In the genomic region with DNA sequence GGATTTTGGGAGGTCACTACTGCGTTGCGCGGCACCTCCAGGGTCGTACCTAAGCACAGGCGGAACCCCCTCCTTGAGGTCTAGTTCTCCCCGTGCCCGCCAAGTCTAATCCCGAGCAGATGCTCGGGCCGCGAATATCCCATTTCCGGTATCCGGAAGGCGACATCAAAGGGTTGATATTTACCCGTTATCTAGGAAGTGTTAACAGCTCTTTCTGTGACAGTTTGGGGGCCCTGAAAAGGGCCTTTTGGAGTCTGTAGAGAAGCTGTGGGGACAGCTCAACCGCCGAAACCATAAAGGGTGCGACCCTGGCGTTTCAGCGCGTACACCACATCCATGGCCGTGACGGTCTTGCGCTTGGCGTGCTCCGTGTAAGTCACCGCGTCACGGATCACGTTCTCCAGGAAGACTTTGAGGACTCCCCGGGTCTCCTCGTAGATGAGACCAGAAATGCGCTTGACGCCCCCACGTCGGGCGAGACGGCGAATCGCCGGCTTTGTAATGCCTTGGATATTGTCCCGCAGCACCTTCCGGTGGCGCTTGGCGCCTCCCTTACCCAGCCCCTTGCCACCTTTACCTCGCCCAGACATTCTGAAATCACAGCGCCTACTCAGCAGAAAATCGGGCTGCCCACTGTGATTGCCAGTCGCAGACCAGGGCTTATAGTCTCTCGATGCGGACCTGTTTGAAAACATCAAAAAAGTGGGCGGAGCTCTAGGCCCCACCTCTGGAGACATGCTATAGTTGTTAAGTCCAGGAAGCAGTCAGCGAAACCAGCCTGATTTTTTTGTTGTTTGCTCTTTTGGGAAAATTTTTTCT, we compare ENCODE assay signal across 1 cellular context.
TF ChIP-seq lines count a peak whose summit lies in the region.

No MANE protein-coding gene starts in this region.

TF ChIP-seq in HepG2, 621 proteins besides CTCF, POLR2A, EP300 and RAD21 (continued from another document and continues in another):
- TF ChIP-seq, protein P1, sequence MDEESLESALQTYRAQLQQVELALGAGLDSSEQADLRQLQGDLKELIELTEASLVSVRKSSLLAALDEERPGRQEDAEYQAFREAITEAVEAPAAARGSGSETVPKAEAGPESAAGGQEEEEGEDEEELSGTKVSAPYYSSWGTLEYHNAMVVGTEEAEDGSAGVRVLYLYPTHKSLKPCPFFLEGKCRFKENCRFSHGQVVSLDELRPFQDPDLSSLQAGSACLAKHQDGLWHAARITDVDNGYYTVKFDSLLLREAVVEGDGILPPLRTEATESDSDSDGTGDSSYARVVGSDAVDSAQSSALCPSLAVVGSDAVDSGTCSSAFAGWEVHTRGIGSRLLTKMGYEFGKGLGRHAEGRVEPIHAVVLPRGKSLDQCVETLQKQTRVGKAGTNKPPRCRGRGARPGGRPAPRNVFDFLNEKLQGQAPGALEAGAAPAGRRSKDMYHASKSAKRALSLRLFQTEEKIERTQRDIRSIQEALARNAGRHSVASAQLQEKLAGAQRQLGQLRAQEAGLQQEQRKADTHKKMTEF (CRISPR knock-in tag; IDR thresholded peaks at IDR 0.05), result peak; percentile 66; the same call in 1 of the 2 replicates
- TF ChIP-seq, protein P2, sequence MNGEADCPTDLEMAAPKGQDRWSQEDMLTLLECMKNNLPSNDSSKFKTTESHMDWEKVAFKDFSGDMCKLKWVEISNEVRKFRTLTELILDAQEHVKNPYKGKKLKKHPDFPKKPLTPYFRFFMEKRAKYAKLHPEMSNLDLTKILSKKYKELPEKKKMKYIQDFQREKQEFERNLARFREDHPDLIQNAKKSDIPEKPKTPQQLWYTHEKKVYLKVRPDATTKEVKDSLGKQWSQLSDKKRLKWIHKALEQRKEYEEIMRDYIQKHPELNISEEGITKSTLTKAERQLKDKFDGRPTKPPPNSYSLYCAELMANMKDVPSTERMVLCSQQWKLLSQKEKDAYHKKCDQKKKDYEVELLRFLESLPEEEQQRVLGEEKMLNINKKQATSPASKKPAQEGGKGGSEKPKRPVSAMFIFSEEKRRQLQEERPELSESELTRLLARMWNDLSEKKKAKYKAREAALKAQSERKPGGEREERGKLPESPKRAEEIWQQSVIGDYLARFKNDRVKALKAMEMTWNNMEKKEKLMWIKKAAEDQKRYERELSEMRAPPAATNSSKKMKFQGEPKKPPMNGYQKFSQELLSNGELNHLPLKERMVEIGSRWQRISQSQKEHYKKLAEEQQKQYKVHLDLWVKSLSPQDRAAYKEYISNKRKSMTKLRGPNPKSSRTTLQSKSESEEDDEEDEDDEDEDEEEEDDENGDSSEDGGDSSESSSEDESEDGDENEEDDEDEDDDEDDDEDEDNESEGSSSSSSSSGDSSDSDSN (CRISPR knock-in tag; IDR thresholded peaks at IDR 0.05), result peak; percentile 21; the same call in 1 of the 2 replicates
- TF ChIP-seq THYN1 (CRISPR knock-in tag; IDR thresholded peaks at IDR 0.05; ENCODE audit: borderline replicate concordance, low read depth) (no peak), ARNT2 (CRISPR knock-in tag; IDR thresholded peaks at IDR 0.05; ENCODE audit: low read depth) (no peak), KAT2B (IDR thresholded peaks at IDR 0.05; ENCODE audit: borderline replicate concordance, low read depth, low read length) (no peak), STAT5B (CRISPR knock-in tag; IDR thresholded peaks at IDR 0.05) (no peak), ZC3H4 (CRISPR knock-in tag; IDR thresholded peaks at IDR 0.05; ENCODE audit: borderline replicate concordance) (peak; percentile 58; the same call in 1 of the 2 replicates), SSRP1 (CRISPR knock-in tag; IDR thresholded peaks at IDR 0.05) (no peak), MTERF4 (CRISPR knock-in tag; IDR thresholded peaks at IDR 0.05) (peak; percentile 66; the same call in 1 of the 2 replicates), GLI4 (CRISPR knock-in tag; IDR thresholded peaks at IDR 0.05; ENCODE audit: borderline replicate concordance) (0 out of 2 replicates have a peak, but pooled peaks have one; percentile 66), DBP (CRISPR knock-in tag; IDR thresholded peaks at IDR 0.05; ENCODE audit: not compliant biosample characterization) (peak; percentile 51), ZNF747 (CRISPR knock-in tag; IDR thresholded peaks at IDR 0.05; ENCODE audit: borderline replicate concordance) (no peak; the same call in 1 of the 2 replicates), STAG1 (CRISPR knock-in tag; IDR thresholded peaks at IDR 0.05) (no peak), SRSF4 (IDR thresholded peaks at IDR 0.05; ENCODE audit: low read depth, low read length, poor library complexity, severe bottlenecking) (no peak), FIP1L1 (IDR thresholded peaks at IDR 0.05; ENCODE audit: borderline replicate concordance, insufficient read depth, low read depth, low read length) (peak; percentile 93; the same call in 1 of the 2 replicates), HES4 (CRISPR knock-in tag; IDR thresholded peaks at IDR 0.05; ENCODE audit: borderline replicate concordance) (0 out of 2 replicates have a peak, but pooled peaks have one; percentile 60), IRF9 (CRISPR knock-in tag; IDR thresholded peaks at IDR 0.05; ENCODE audit: borderline replicate concordance) (no peak), NFKBIZ (CRISPR knock-in tag; IDR thresholded peaks at IDR 0.05) (no peak)
- TF ChIP-seq, protein P3, sequence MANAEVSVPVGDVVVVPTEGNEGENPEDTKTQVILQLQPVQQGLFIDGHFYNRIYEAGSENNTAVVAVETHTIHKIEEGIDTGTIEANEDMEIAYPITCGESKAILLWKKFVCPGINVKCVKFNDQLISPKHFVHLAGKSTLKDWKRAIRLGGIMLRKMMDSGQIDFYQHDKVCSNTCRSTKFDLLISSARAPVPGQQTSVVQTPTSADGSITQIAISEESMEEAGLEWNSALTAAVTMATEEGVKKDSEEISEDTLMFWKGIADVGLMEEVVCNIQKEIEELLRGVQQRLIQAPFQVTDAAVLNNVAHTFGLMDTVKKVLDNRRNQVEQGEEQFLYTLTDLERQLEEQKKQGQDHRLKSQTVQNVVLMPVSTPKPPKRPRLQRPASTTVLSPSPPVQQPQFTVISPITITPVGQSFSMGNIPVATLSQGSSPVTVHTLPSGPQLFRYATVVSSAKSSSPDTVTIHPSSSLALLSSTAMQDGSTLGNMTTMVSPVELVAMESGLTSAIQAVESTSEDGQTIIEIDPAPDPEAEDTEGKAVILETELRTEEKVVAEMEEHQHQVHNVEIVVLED (CRISPR knock-in tag; IDR thresholded peaks at IDR 0.05; ENCODE audit: borderline replicate concordance), result no peak
- TF ChIP-seq, protein P4, sequence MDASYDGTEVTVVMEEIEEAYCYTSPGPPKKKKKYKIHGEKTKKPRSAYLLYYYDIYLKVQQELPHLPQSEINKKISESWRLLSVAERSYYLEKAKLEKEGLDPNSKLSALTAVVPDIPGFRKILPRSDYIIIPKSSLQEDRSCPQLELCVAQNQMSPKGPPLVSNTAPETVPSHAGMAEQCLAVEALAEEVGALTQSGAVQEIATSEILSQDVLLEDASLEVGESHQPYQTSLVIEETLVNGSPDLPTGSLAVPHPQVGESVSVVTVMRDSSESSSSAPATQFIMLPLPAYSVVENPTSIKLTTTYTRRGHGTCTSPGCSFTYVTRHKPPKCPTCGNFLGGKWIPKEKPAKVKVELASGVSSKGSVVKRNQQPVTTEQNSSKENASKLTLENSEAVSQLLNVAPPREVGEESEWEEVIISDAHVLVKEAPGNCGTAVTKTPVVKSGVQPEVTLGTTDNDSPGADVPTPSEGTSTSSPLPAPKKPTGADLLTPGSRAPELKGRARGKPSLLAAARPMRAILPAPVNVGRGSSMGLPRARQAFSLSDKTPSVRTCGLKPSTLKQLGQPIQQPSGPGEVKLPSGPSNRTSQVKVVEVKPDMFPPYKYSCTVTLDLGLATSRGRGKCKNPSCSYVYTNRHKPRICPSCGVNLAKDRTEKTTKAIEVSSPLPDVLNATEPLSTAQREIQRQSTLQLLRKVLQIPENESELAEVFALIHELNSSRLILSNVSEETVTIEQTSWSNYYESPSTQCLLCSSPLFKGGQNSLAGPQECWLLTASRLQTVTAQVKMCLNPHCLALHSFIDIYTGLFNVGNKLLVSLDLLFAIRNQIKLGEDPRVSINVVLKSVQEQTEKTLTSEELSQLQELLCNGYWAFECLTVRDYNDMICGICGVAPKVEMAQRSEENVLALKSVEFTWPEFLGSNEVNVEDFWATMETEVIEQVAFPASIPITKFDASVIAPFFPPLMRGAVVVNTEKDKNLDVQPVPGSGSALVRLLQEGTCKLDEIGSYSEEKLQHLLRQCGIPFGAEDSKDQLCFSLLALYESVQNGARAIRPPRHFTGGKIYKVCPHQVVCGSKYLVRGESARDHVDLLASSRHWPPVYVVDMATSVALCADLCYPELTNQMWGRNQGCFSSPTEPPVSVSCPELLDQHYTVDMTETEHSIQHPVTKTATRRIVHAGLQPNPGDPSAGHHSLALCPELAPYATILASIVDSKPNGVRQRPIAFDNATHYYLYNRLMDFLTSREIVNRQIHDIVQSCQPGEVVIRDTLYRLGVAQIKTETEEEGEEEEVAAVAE (CRISPR knock-in tag; IDR thresholded peaks at IDR 0.05; ENCODE audit: borderline replicate concordance), result 0 out of 2 replicates have a peak, but pooled peaks have one; percentile 2
- TF ChIP-seq, protein P5, sequence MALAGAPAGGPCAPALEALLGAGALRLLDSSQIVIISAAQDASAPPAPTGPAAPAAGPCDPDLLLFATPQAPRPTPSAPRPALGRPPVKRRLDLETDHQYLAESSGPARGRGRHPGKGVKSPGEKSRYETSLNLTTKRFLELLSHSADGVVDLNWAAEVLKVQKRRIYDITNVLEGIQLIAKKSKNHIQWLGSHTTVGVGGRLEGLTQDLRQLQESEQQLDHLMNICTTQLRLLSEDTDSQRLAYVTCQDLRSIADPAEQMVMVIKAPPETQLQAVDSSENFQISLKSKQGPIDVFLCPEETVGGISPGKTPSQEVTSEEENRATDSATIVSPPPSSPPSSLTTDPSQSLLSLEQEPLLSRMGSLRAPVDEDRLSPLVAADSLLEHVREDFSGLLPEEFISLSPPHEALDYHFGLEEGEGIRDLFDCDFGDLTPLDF (CRISPR knock-in tag; IDR thresholded peaks at IDR 0.05), result no peak
- TF ChIP-seq, protein P6, sequence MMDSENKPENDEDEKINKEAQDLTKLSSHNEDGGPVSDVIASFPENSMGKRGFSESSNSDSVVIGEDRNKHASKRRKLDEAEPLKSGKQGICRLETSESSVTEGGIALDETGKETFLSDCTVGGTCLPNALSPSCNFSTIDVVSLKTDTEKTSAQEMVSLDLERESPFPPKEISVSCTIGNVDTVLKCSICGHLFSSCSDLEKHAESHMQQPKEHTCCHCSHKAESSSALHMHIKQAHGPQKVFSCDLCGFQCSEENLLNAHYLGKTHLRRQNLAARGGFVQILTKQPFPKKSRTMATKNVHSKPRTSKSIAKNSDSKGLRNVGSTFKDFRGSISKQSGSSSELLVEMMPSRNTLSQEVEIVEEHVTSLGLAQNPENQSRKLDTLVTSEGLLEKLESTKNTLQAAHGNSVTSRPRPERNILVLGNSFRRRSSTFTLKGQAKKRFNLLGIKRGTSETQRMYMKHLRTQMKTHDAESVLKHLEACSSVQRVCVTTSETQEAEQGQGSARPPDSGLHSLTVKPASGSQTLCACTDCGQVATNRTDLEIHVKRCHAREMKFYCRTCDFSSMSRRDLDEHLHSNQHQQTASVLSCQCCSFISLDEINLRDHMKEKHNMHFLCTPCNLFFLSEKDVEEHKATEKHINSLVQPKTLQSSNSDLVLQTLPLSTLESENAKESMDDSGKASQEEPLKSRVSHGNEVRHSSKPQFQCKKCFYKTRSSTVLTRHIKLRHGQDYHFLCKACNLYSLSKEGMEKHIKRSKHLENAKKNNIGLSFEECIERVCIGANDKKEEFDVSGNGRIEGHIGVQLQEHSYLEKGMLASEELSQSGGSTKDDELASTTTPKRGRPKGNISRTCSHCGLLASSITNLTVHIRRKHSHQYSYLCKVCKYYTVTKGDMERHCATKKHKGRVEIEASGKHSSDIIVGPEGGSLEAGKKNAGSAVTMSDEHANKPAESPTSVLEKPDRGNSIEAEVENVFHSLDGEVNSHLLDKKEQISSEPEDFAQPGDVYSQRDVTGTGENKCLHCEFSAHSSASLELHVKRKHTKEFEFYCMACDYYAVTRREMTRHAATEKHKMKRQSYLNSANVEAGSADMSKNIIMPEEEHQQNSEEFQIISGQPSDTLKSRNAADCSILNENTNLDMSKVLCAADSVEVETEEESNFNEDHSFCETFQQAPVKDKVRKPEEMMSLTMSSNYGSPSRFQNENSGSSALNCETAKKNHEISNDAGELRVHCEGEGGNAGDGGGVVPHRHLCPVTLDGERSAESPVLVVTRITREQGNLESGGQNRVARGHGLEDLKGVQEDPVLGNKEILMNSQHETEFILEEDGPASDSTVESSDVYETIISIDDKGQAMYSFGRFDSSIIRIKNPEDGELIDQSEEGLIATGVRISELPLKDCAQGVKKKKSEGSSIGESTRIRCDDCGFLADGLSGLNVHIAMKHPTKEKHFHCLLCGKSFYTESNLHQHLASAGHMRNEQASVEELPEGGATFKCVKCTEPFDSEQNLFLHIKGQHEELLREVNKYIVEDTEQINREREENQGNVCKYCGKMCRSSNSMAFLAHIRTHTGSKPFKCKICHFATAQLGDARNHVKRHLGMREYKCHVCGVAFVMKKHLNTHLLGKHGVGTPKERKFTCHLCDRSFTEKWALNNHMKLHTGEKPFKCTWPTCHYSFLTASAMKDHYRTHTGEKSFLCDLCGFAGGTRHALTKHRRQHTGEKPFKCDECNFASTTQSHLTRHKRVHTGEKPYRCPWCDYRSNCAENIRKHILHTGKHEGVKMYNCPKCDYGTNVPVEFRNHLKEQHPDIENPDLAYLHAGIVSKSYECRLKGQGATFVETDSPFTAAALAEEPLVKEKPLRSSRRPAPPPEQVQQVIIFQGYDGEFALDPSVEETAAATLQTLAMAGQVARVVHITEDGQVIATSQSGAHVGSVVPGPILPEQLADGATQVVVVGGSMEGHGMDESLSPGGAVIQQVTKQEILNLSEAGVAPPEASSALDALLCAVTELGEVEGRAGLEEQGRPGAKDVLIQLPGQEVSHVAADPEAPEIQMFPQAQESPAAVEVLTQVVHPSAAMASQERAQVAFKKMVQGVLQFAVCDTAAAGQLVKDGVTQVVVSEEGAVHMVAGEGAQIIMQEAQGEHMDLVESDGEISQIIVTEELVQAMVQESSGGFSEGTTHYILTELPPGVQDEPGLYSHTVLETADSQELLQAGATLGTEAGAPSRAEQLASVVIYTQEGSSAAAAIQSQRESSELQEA (CRISPR knock-in tag; IDR thresholded peaks at IDR 0.05; ENCODE audit: not compliant biosample characterization), result no peak
